Comparison of ENCODE assay signal across 14 cellular contexts in genomic region chr12:55820679-55821078, GRCh38. TPM values are rescaled to one million over a fixed set of nuclear protein-coding genes. Genes with fewer than 3 reads are reported as not detected.
DNase-seq lines count a peak whose midpoint lies in the region; ATAC-seq and TF ChIP-seq lines count a peak whose summit lies in the region.
"Had no signal": no experiment of that assay in that cellular context is flagged by ENCODE, and none has a peak within 500 bp of the region (broad histone marks: within the 10 kb centered on the region; RNA-seq: fewer than 3 reads in every experiment).

No MANE protein-coding gene starts in this region.

- peaks cover 2% of the 10 kb centered on the region for H3K36me3 Mint-ChIP-seq in activated naive CD4-positive, alpha-beta T cell treated with anti-CD3 and anti-CD28 coated beads, Interleukin-2, amount 50 U/mL, for 24 hours
- H3K36me3 Mint-ChIP-seq in activated naive CD4-positive, alpha-beta T cell treated with anti-CD3 and anti-CD28 coated beads for 36 hours (ENCODE audit: low read depth): peaks cover 21% of the 10 kb centered on the region

- H3K79me2 ChIP-seq in smooth muscle cell (ENCODE audit: low read depth): peaks cover 32% of the 10 kb centered on the region

- peaks cover 20% of the 10 kb centered on the region for H3F3A ChIP-seq in smooth muscle cell (ENCODE audit: low read depth)

- no peaks in the 10 kb centered on the region for H3K27me3 ChIP-seq in smooth muscle cell (ENCODE audit: low read depth)
- H3K27me3 ChIP-seq: esophagus muscularis mucosa, left lung, vagina had no signal

- H3K9me3 Mint-ChIP-seq in activated naive CD4-positive, alpha-beta T cell treated with anti-CD3 and anti-CD28 coated beads, Interleukin-2, amount 50 U/mL, for 24 hours: no peaks in the 10 kb centered on the region
- H3K9me3 Mint-ChIP-seq in activated naive CD4-positive, alpha-beta T cell treated with anti-CD3 and anti-CD28 coated beads for 36 hours: no peaks in the 10 kb centered on the region
- H3K9me3 Mint-ChIP-seq: activated B cell treated with CpG ODN at 0.5 μM for 24 hours had no signal

- peak; percentile 19 for TF ChIP-seq CTCF in smooth muscle cell (IDR thresholded peaks at IDR 0.05; ENCODE audit: borderline replicate concordance, insufficient read depth, poor library complexity, severe bottlenecking)

- H3K27ac ChIP-seq in smooth muscle cell (ENCODE audit: low read depth): no peak overlapping the region
- H3K27ac ChIP-seq: esophagus muscularis mucosa, left lung, vagina had no signal

- H3K4me1 ChIP-seq in smooth muscle cell (ENCODE audit: low read depth): peaks cover 18% of the 10 kb centered on the region

- H3K27me3 Mint-ChIP-seq in activated naive CD4-positive, alpha-beta T cell treated with anti-CD3 and anti-CD28 coated beads, Interleukin-2, amount 50 U/mL, for 24 hours: no peaks in the 10 kb centered on the region
- H3K27me3 Mint-ChIP-seq in activated naive CD4-positive, alpha-beta T cell treated with anti-CD3 and anti-CD28 coated beads for 36 hours (ENCODE audit: low read depth): no peaks in the 10 kb centered on the region
- H3K27me3 Mint-ChIP-seq: activated B cell treated with CpG ODN at 0.5 μM for 24 hours had no signal

- H3K9ac ChIP-seq in smooth muscle cell (ENCODE audit: low read depth): no peak overlapping the region

- no peak overlapping the region for H3K4me2 ChIP-seq in smooth muscle cell

- H3K4me3 ChIP-seq in smooth muscle cell: no peak overlapping the region
- H3K4me3 ChIP-seq: esophagus muscularis mucosa, left lung, vagina had no signal

- no peaks in the 10 kb centered on the region for H3K9me3 ChIP-seq in smooth muscle cell (replicated peaks; ENCODE audit: low read depth)
- H3K9me3 ChIP-seq: esophagus muscularis mucosa, left lung, vagina had no signal

- H3K27ac Mint-ChIP-seq in activated naive CD4-positive, alpha-beta T cell treated with anti-CD3 and anti-CD28 coated beads, Interleukin-2, amount 50 U/mL, for 24 hours: peak overlapping the region; percentile 72
- no peak overlapping the region for H3K27ac Mint-ChIP-seq in activated naive CD4-positive, alpha-beta T cell treated with anti-CD3 and anti-CD28 coated beads for 36 hours
- H3K27ac Mint-ChIP-seq: activated B cell treated with CpG ODN at 0.5 μM for 24 hours had no signal

- intact Hi-C loops in activated naive CD4-positive, alpha-beta T cell treated with anti-CD3 and anti-CD28 coated beads for 36 hours (cut with micrococcal nuclease): no loop called here

- peaks cover 38% of the 10 kb centered on the region for H3K4me1 Mint-ChIP-seq in activated naive CD4-positive, alpha-beta T cell treated with anti-CD3 and anti-CD28 coated beads, Interleukin-2, amount 50 U/mL, for 24 hours
- peaks cover 38% of the 10 kb centered on the region for H3K4me1 Mint-ChIP-seq in activated naive CD4-positive, alpha-beta T cell treated with anti-CD3 and anti-CD28 coated beads for 36 hours (ENCODE audit: low read depth)

- peaks cover 8% of the 10 kb centered on the region for H4K20me1 ChIP-seq in smooth muscle cell (ENCODE audit: low read depth)

- ATAC-seq in GM19467 (IDR thresholded peaks at IDR 0.05; ENCODE audit: unreplicated experiment) (no peak), HG02571 (IDR thresholded peaks at IDR 0.05; ENCODE audit: unreplicated experiment) (no peak)
- ATAC-seq: left lung had no signal

- WGBS in smooth muscle cell (ENCODE audit: low lambda C conversion rate): 86% methylated on average over 1 of the region's 1 CpG

- no peak overlapping the region for H2AFZ ChIP-seq in smooth muscle cell (ENCODE audit: low read depth)

- CTCF ChIA-PET in activated naive CD4-positive, alpha-beta T cell treated with anti-CD3 and anti-CD28 coated beads for 36 hours (lab: Charles Lee): interaction anchor here (0.6 to 2.3 kb wide), 12 partner anchors 11 to 174 kb away, joined by 3 to 9 read pairs (median 3); no protein-coding TSS in a partner anchor

- no peak overlapping the region for H3K4me3 Mint-ChIP-seq in activated naive CD4-positive, alpha-beta T cell treated with anti-CD3 and anti-CD28 coated beads, Interleukin-2, amount 50 U/mL, for 24 hours
- H3K4me3 Mint-ChIP-seq in activated naive CD4-positive, alpha-beta T cell treated with anti-CD3 and anti-CD28 coated beads for 36 hours: no peak overlapping the region
- H3K4me3 Mint-ChIP-seq: activated B cell treated with CpG ODN at 0.5 μM for 24 hours had no signal

- no peak for DNase-seq in activated naive CD4-positive, alpha-beta T cell treated with anti-CD3 and anti-CD28 coated beads for 36 hours
- DNase-seq in NCI-H69 (lab: John Stamatoyannopoulos, UW) (peak; percentile 24), ecto neural progenitor cell (ENCODE audit: low spot score) (peak; percentile 3), smooth muscle cell (lab: John Stamatoyannopoulos, UW; ENCODE audit: unreplicated experiment) (no peak)
- DNase-seq in stimulated activated CD4-positive, alpha-beta T cell treated with anti-CD3 and anti-CD28 coated beads, Interleukin-12 subunit alpha, Interleukin-12 subunit beta, amount 100 ng/mL, for 4 hours: no peak
- DNase-seq: activated B cell treated with CpG ODN at 0.5 μM for 24 hours, C1 segment of cervical spinal cord, left lung, MM.1S had no signal

- no peaks in the 10 kb centered on the region for H3K36me3 ChIP-seq in smooth muscle cell (ENCODE audit: low read depth)

RNA-seq across cellular contexts. Expression of gene ORMDL2, which starts 2.8 kb away (rescaled TPM):
- 10 to 100 TPM; 23.8 to 26.4 TPM for total RNA-seq in activated naive CD4-positive, alpha-beta T cell treated with anti-CD3 and anti-CD28 coated beads for 36 hours
- 18.9 and 32.5 TPM in 2 replicates for total RNA-seq in smooth muscle cell
- polyA plus RNA-seq in smooth muscle cell: 79.5 and 134 TPM in 2 replicates

RNA-seq across cellular contexts. Expression of gene SARNP, which starts 3.2 kb away (rescaled TPM):
- total RNA-seq in activated naive CD4-positive, alpha-beta T cell treated with anti-CD3 and anti-CD28 coated beads for 36 hours: 100 to 1,000 TPM; 100 to 101 TPM
- 124 and 169 TPM in 2 replicates for total RNA-seq in smooth muscle cell
- polyA plus RNA-seq in smooth muscle cell: 128 and 139 TPM in 2 replicates

RNA-seq across cellular contexts. Expression of gene DNAJC14, which starts 8.7 kb away (rescaled TPM):
- total RNA-seq in activated naive CD4-positive, alpha-beta T cell treated with anti-CD3 and anti-CD28 coated beads for 36 hours: 10 to 100 TPM; 19.7 to 21.9 TPM
- 25.2 and 32.6 TPM in 2 replicates for total RNA-seq in smooth muscle cell
- polyA plus RNA-seq in smooth muscle cell: 22.1 and 22.4 TPM in 2 replicates

RNA-seq across cellular contexts. Expression of gene MMP19, which starts 22.1 kb away (rescaled TPM):
- total RNA-seq in activated naive CD4-positive, alpha-beta T cell treated with anti-CD3 and anti-CD28 coated beads for 36 hours: under 1 TPM in 1 of 2 experiments, not detected in 1; 0.10 TPM
- 14.9 and 17.6 TPM in 2 replicates for total RNA-seq in smooth muscle cell
- polyA plus RNA-seq in smooth muscle cell: 15.6 and 18.2 TPM in 2 replicates

Comparison
In these comparisons a context has a peak if more than half of its experiments do, and no peak if none do; other contexts are left out.
1. DNase-seq: peak in NCI-H69 (single experiment) and ecto neural progenitor cell (single experiment); none in activated naive CD4-positive, alpha-beta T cell treated with anti-CD3 and anti-CD28 coated beads for 36 hours (single experiment), smooth muscle cell (single experiment) and stimulated activated CD4-positive, alpha-beta T cell treated with anti-CD3 and anti-CD28 coated beads, Interleukin-12 subunit alpha, Interleukin-12 subunit beta, amount 100 ng/mL, for 4 hours (single experiment).